Comparison of ENCODE assay signal across 8 cellular contexts in genomic region chr17:7405413-7405881, GRCh38. TPM values are rescaled to one million over a fixed set of nuclear protein-coding genes. Genes with fewer than 3 reads are reported as not detected.
A peak's percentile ranks its signal among the peaks of the same experiment; 100 is the strongest.
DNase-seq lines count a peak whose midpoint lies in the region; ATAC-seq lines count a peak whose summit lies in the region.

No MANE protein-coding gene starts in this region.

- H3K9me3 ChIP-seq in right cardiac atrium (ENCODE audit: control insufficient read depth, low read length) (no peaks in the 10 kb centered on the region), skeletal muscle tissue (ENCODE audit: control insufficient read depth in 3 of 3, low read length in 3 of 3) (no peaks in the 10 kb centered on the region)

- H3K27me3 Mint-ChIP-seq in activated CD4-positive, alpha-beta memory T cell treated with anti-CD3 and anti-CD28 coated beads, Interleukin-2, amount 10 ng/mL, durations not matched to agents 7 days and 5 days, result peaks cover 19% of the 10 kb centered on the region

- DNase-seq in H7 (peak; percentile 89), right cardiac atrium (peak in 1 of 3 donors; percentile 69), SK-N-DZ (ENCODE audit: low spot score) (no peak), NOMO-1 treated with dmso at 0.1 percent for 144 hours (lab: John Stamatoyannopoulos, UW; ENCODE audit: unreplicated experiment) (no peak), MV-4-11 (lab: John Stamatoyannopoulos, UW) (no peak)
- no peak for DNase-seq in activated CD4-positive, alpha-beta memory T cell treated with anti-CD3 and anti-CD28 coated beads, Interleukin-2, amount 10 ng/mL, durations not matched to agents 7 days and 5 days

- POLR2A ChIA-PET in activated CD4-positive, alpha-beta memory T cell treated with anti-CD3 and anti-CD28 coated beads, Interleukin-2, amount 10 ng/mL, durations not matched to agents 7 days and 5 days (lab: Charles Lee), result interaction anchor here (1.3 to 2.9 kb wide), 3 partner anchors 69 to 178 kb away, joined by 3 to 10 read pairs (median 6); partner anchors contain the start of genes ACAP1, MPDU1 and POLR2A

- H3K4me3 Mint-ChIP-seq in activated CD4-positive, alpha-beta memory T cell treated with anti-CD3 and anti-CD28 coated beads, Interleukin-2, amount 10 ng/mL, durations not matched to agents 7 days and 5 days, result peak overlapping the region; percentile 46

- no peaks in the 10 kb centered on the region for H3K9me3 Mint-ChIP-seq in activated CD4-positive, alpha-beta memory T cell treated with anti-CD3 and anti-CD28 coated beads, Interleukin-2, amount 10 ng/mL, durations not matched to agents 7 days and 5 days

- no peak overlapping the region for H3K27ac Mint-ChIP-seq in activated CD4-positive, alpha-beta memory T cell treated with anti-CD3 and anti-CD28 coated beads, Interleukin-2, amount 10 ng/mL, durations not matched to agents 7 days and 5 days

- H3K27me3 ChIP-seq in H7 (ENCODE audit: control insufficient read depth, insufficient read depth, low read length) (peaks cover 11% of the 10 kb centered on the region), right cardiac atrium (ENCODE audit: control insufficient read depth, insufficient read depth) (no peaks in the 10 kb centered on the region), skeletal muscle tissue (ENCODE audit: control insufficient read depth in 3 of 3, insufficient read depth in 3 of 3, low read length in 3 of 3) (no peaks in the 10 kb centered on the region)

- peaks cover 4% of the 10 kb centered on the region for H3K36me3 Mint-ChIP-seq in activated CD4-positive, alpha-beta memory T cell treated with anti-CD3 and anti-CD28 coated beads, Interleukin-2, amount 10 ng/mL, durations not matched to agents 7 days and 5 days (ENCODE audit: low read depth)

- H3K36me3 ChIP-seq in H7 (replicated peaks; ENCODE audit: control insufficient read depth, insufficient read depth, low read length) (peaks cover 13% of the 10 kb centered on the region), skeletal muscle tissue (ENCODE audit: control insufficient read depth in 3 of 3, insufficient read depth in 3 of 3, low read length in 3 of 3) (peaks cover 4 to 7% (median 6%) of the 10 kb centered on the region in 3 donors)

- H3K4me1 ChIP-seq in right cardiac atrium (ENCODE audit: control insufficient read depth, insufficient read depth, low read length) (peaks cover 3% of the 10 kb centered on the region), skeletal muscle tissue (ENCODE audit: control insufficient read depth in 3 of 3, insufficient read depth in 3 of 3, low read length in 3 of 3) (peaks cover 13 to 21% (median 13%) of the 10 kb centered on the region in 3 donors)

- CTCF ChIA-PET in activated CD4-positive, alpha-beta memory T cell treated with anti-CD3 and anti-CD28 coated beads, Interleukin-2, amount 10 ng/mL, durations not matched to agents 7 days and 5 days (lab: Charles Lee), result no interaction called here

- ATAC-seq in right cardiac atrium, result no peak
- no peak for ATAC-seq in HG02885 (IDR thresholded peaks at IDR 0.05; ENCODE audit: poor library complexity, unreplicated experiment)

- 9% methylated on average over 31 of the region's 31 CpGs for WGBS in right cardiac atrium

- peak overlapping the region; percentile 9 for H3K27ac ChIP-seq in right cardiac atrium (ENCODE audit: low read length)
- H3K27ac ChIP-seq in skeletal muscle tissue (ENCODE audit: low read depth, low read length), result peak overlapping the region; percentile 84

- intact Hi-C loops in right cardiac atrium (cut with DNase I), result no loop called here

- H3K4me3 ChIP-seq in H7 (ENCODE audit: insufficient read depth, low read depth, low read length), result peak overlapping the region; percentile 82
- peak overlapping the region; percentile 86 for H3K4me3 ChIP-seq in right cardiac atrium (ENCODE audit: low read length)
- peak overlapping the region; percentile 67 to 73 (median 71) for H3K4me3 ChIP-seq in skeletal muscle tissue (ENCODE audit: low read length in 3 of 3)

- peaks cover 24% of the 10 kb centered on the region for H3K4me1 Mint-ChIP-seq in activated CD4-positive, alpha-beta memory T cell treated with anti-CD3 and anti-CD28 coated beads, Interleukin-2, amount 10 ng/mL, durations not matched to agents 7 days and 5 days

- H3K9ac ChIP-seq in skeletal muscle tissue (ENCODE audit: low read depth in 1 of 3, low read length in 3 of 3), result peak overlapping the region; percentile 72 to 80 (median 76)

RNA-seq across cellular contexts. Expression of gene TMEM256, which starts 1.6 kb away (rescaled TPM):
- total RNA-seq in H7 (2014; rRNA removed; shearing (Covaris generic)), result 280 and 385 TPM in 2 replicates
- 10 to 100 TPM; 73.2 to 77.0 TPM for total RNA-seq in activated CD4-positive, alpha-beta memory T cell treated with anti-CD3 and anti-CD28 coated beads, Interleukin-2, amount 10 ng/mL, durations not matched to agents 7 days and 5 days
- total RNA-seq in right cardiac atrium (100 to 1,000 TPM in 1 of 4 donors, 10 to 100 TPM in 3; 79.6 to 105 (median 97.3) TPM), skeletal muscle tissue (149 TPM)
- polyA plus RNA-seq in right cardiac atrium, result 210 TPM
- 150 and 156 TPM in 2 replicates for polyA plus RNA-seq in SK-N-DZ (2014; cell fraction: cytosol; rRNA removed)
- 104 and 139 TPM in 2 replicates for polyA plus RNA-seq in SK-N-DZ (2014; cell fraction: nucleus; rRNA removed)

RNA-seq across cellular contexts. Expression of gene NLGN2, which starts 2.2 kb away (rescaled TPM):
- total RNA-seq in H7 (2014; rRNA removed; shearing (Covaris generic)), result 11.6 and 15.7 TPM in 2 replicates
- total RNA-seq in activated CD4-positive, alpha-beta memory T cell treated with anti-CD3 and anti-CD28 coated beads, Interleukin-2, amount 10 ng/mL, durations not matched to agents 7 days and 5 days, result 1 to 10 TPM; 3.2 to 3.7 TPM
- total RNA-seq in right cardiac atrium (10 to 100 TPM; 10.7 to 15.7 (median 14.1) TPM), skeletal muscle tissue (3.1 TPM)
- 6.9 TPM for polyA plus RNA-seq in right cardiac atrium
- 19.3 and 20.2 TPM in 2 replicates for polyA plus RNA-seq in SK-N-DZ (2014; cell fraction: cytosol; rRNA removed)
- polyA plus RNA-seq in SK-N-DZ (2014; cell fraction: nucleus; rRNA removed), result 77.9 and 90.5 TPM in 2 replicates

RNA-seq across cellular contexts. Expression of gene PLSCR3, which starts 11.1 kb away (rescaled TPM):
- 26.5 and 27.8 TPM in 2 replicates for total RNA-seq in H7 (2014; rRNA removed; shearing (Covaris generic))
- total RNA-seq in activated CD4-positive, alpha-beta memory T cell treated with anti-CD3 and anti-CD28 coated beads, Interleukin-2, amount 10 ng/mL, durations not matched to agents 7 days and 5 days, result 100 to 1,000 TPM; 149 to 156 TPM
- total RNA-seq in right cardiac atrium (10 to 100 TPM; 19.8 to 25.0 (median 22.9) TPM), skeletal muscle tissue (10.4 TPM)
- polyA plus RNA-seq in right cardiac atrium, result 25.9 TPM
- polyA plus RNA-seq in SK-N-DZ (2014; cell fraction: cytosol; rRNA removed), result 14.2 and 15.7 TPM in 2 replicates
- 26.7 and 41.8 TPM in 2 replicates for polyA plus RNA-seq in SK-N-DZ (2014; cell fraction: nucleus; rRNA removed)

RNA-seq across cellular contexts. Expression of gene SPEM1, which starts 14.7 kb away (rescaled TPM):
- total RNA-seq in H7 (2014; rRNA removed; shearing (Covaris generic)), result not detected in 2 replicates
- not detected for total RNA-seq in activated CD4-positive, alpha-beta memory T cell treated with anti-CD3 and anti-CD28 coated beads, Interleukin-2, amount 10 ng/mL, durations not matched to agents 7 days and 5 days
- total RNA-seq in right cardiac atrium (not detected), skeletal muscle tissue (not detected)
- not detected for polyA plus RNA-seq in right cardiac atrium
- polyA plus RNA-seq in SK-N-DZ (2014; cell fraction: cytosol; rRNA removed), result not detected in 2 replicates
- polyA plus RNA-seq in SK-N-DZ (2014; cell fraction: nucleus; rRNA removed), result 0.51 TPM in 1 of 2 replicates, not detected in the other

RNA-seq across cellular contexts. Expression of gene SPEM2, which starts 20.0 kb away (rescaled TPM):
- not detected in 2 replicates for total RNA-seq in H7 (2014; rRNA removed; shearing (Covaris generic))
- total RNA-seq in activated CD4-positive, alpha-beta memory T cell treated with anti-CD3 and anti-CD28 coated beads, Interleukin-2, amount 10 ng/mL, durations not matched to agents 7 days and 5 days, result not detected
- total RNA-seq in right cardiac atrium, result not detected
- polyA plus RNA-seq in right cardiac atrium, result not detected
- total RNA-seq in skeletal muscle tissue, result not detected
- not detected in 2 replicates for polyA plus RNA-seq in SK-N-DZ (2014; cell fraction: cytosol; rRNA removed)
- polyA plus RNA-seq in SK-N-DZ (2014; cell fraction: nucleus; rRNA removed), result 0.21 and 1.3 TPM in 2 replicates
